ENCODE assay signal across 23 cellular contexts in genomic region chr9:18591261-18591660, GRCh38.
"Had no signal": no experiment of that assay in that cellular context is flagged by ENCODE, and none has a peak within 500 bp of the region (broad histone marks: within the 10 kb centered on the region; RNA-seq: fewer than 3 reads in every experiment).

No MANE protein-coding gene starts in this region.

- H3K27me3 ChIP-seq: dorsolateral prefrontal cortex, esophagus muscularis mucosa, gastrocnemius medialis, heart right ventricle, left lung had no signal

- FAIRE-seq: endothelial cell of umbilical vein, islet of Langerhans, keratinocyte had no signal

- H3K27ac ChIP-seq: coronary artery, dorsolateral prefrontal cortex, esophagus muscularis mucosa, gastrocnemius medialis, heart right ventricle, left lung, lower lobe of right lung had no signal

- H3K4me1 ChIP-seq: gastrocnemius medialis, heart right ventricle, left lung, lower lobe of right lung had no signal

- ATAC-seq: gastrocnemius medialis, heart right ventricle, left cardiac atrium, left lung, left ventricle myocardium superior, lower lobe of right lung, mucosa of descending colon had no signal

- DNase-seq: dermis blood vessel endothelial cell; dorsolateral prefrontal cortex; effector CD4-positive, alpha-beta T cell; effector memory CD4-positive, alpha-beta T cell; foreskin fibroblast; foreskin melanocyte; gastrocnemius medialis; glutamatergic neuron; head of caudate nucleus; heart right ventricle; hippocampal formation; left cardiac atrium; left lung; left ventricle myocardium superior; lower lobe of right lung; mesenchymal stem cell; mucosa of descending colon; naive B cell had no signal

- H3K36me3 ChIP-seq: esophagus muscularis mucosa, gastrocnemius medialis, heart right ventricle, left lung, lower lobe of right lung had no signal

- H3K4me3 ChIP-seq: coronary artery, dorsolateral prefrontal cortex, esophagus muscularis mucosa, gastrocnemius medialis, heart right ventricle, left lung, lower lobe of right lung, mucosa of descending colon had no signal
